ENCODE assay signal across 23 cellular contexts in the genomic region with DNA sequence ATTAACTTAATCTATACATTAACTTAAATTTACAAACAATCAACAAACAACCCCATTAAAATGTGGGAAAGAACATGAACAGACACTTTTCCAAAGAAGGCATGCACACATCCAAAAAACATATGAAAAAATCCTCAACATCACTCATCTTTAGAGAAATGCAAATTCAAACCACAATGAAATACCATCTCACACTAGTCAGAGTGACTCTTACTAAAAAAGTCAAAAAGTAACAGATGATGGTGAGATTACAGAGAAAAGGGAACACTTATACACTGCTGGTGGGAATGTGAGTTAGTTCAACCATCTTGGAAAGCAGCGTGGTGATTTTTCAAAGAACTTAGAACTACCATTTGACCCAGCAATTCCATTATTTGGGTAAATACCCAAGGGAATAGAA.
DNase-seq lines count a peak whose midpoint lies in the region; ATAC-seq and TF ChIP-seq lines count a peak whose summit lies in the region.
"Had no signal": no experiment of that assay in that cellular context is flagged by ENCODE, and none has a peak within 500 bp of the region (broad histone marks: within the 10 kb centered on the region; RNA-seq: fewer than 3 reads in every experiment).

No MANE protein-coding gene starts in this region.

- peaks cover 0 to 8% (median 0%) of the 10 kb centered on the region in 4 donors for H3K9me3 ChIP-seq in stomach
- H3K9me3 ChIP-seq: HAP-1, SJCRH30 had no signal

- TF ChIP-seq CTCF in brain microvascular endothelial cell (IDR thresholded peaks at IDR 0.05; ENCODE audit: low read depth, low read length, missing control alignments) = no peak
- no peak for TF ChIP-seq CTCF in stomach (IDR thresholded peaks at IDR 0.05)

- TF ChIP-seq POLR2A in stomach (IDR thresholded peaks at IDR 0.05) = no peak

- H3K27me3 ChIP-seq in brain microvascular endothelial cell (replicated peaks) = no peaks in the 10 kb centered on the region
- no peaks in the 10 kb centered on the region for H3K27me3 ChIP-seq in stomach
- H3K27me3 ChIP-seq: body of pancreas, MG63, SJCRH30 had no signal

- WGBS in stomach, 5 donors = 93 to 98% (median 94%) methylated on average over 1 of the region's 1 CpG

- peaks cover 0 to 8% (median 3%) of the 10 kb centered on the region in 4 donors for H3K4me1 ChIP-seq in stomach
- H3K4me1 ChIP-seq: HAP-1, left ventricle myocardium inferior had no signal

- in situ Hi-C loops in brain microvascular endothelial cell (cut with HindIII; ENCODE audit: low pct_ligation_motif_present, low sequenced_read_pairs) = no loop called here

- H3K4me3 ChIP-seq in brain microvascular endothelial cell (ENCODE audit: low read depth, low read length) (no peak overlapping the region), stomach (no peak overlapping the region)
- H3K4me3 ChIP-seq: body of pancreas, HAP-1, left ventricle myocardium inferior, MG63, SJCRH30 had no signal

- peak overlapping the region; percentile 67 for H3K27ac ChIP-seq in brain microvascular endothelial cell
- H3K27ac ChIP-seq in stomach = no peak overlapping the region
- H3K27ac ChIP-seq: body of pancreas, left ventricle myocardium inferior, SJCRH30 had no signal

- DNase-seq in EH (ENCODE audit: low read depth) = peak; percentile 75
- peak; percentile 59 for DNase-seq in M059J (ENCODE audit: low read depth)
- DNase-seq in brain microvascular endothelial cell = peak; percentile 21
- peak; percentile 80 for DNase-seq in kidney tubule cell (ENCODE audit: low spot score)
- DNase-seq in NCI-H2081 treated with DMSO at 0.1 percent for 48 hours (lab: John Stamatoyannopoulos, UW) = no peak
- no peak for DNase-seq in stomach
- DNase-seq in DMS114 treated with DMSO at 0.1 percent for 48 hours (lab: John Stamatoyannopoulos, UW; ENCODE audit: unreplicated experiment) = no peak
- DNase-seq in left cardiac atrium = no peak
- DNase-seq: activated CD4-positive, alpha-beta memory T cell treated with anti-CD3 and anti-CD28 coated beads, Interleukin-2, amount 10 ng/mL, durations not matched to agents 7 days and 5 days; activated CD4-positive, alpha-beta T cell treated with anti-CD3 and anti-CD28 coated beads for 1 hour; body of pancreas; foreskin melanocyte; GF-D8; left ventricle myocardium inferior; MG63; naive thymus-derived CD4-positive, alpha-beta T cell; NCI-H1105 treated with DMSO at 0.1 percent for 48 hours; NCI-H2029; NCI-H526 treated with DMSO at 0.1 percent for 48 hours; occipital lobe; SJCRH30; trophoblast cell had no signal

- intact Hi-C loops in stomach (cut with DNase I; ENCODE audit: low total_unique reads) (no loop called here), left cardiac atrium (cut with DNase I) (no loop called here)

- no peaks in the 10 kb centered on the region for H3K36me3 ChIP-seq in brain microvascular endothelial cell (replicated peaks)
- no peaks in the 10 kb centered on the region for H3K36me3 ChIP-seq in stomach
- H3K36me3 ChIP-seq: HAP-1, left ventricle myocardium inferior, MG63, SJCRH30 had no signal

- TF ChIP-seq EP300 in stomach (IDR thresholded peaks at IDR 0.05) = no peak

- no peak for ATAC-seq in left cardiac atrium
- ATAC-seq: body of pancreas; naive thymus-derived CD4-positive, alpha-beta T cell had no signal

Comparison
In these comparisons a context has a peak if more than half of its experiments do, and no peak if none do; other contexts are left out.
1. DNase-seq: peak in EH (single experiment), M059J (single experiment), brain microvascular endothelial cell (single experiment) and kidney tubule cell (single experiment); none in NCI-H2081 treated with DMSO at 0.1 percent for 48 hours (single experiment), stomach (single experiment), DMS114 treated with DMSO at 0.1 percent for 48 hours (single experiment) and left cardiac atrium (single experiment).